ENCODE assay signal across 8 cellular contexts in genomic region chr2:113692698-113693428, GRCh38.
DNase-seq lines count a peak whose midpoint lies in the region; ATAC-seq and TF ChIP-seq lines count a peak whose summit lies in the region.

No MANE protein-coding gene starts in this region.

- H3K27me3 Mint-ChIP-seq in central memory CD8-positive, alpha-beta T cell: no peaks in the 10 kb centered on the region
- peaks cover 6% of the 10 kb centered on the region for H3K27me3 Mint-ChIP-seq in type B pancreatic cell

- H3K4me3 ChIP-seq in A673 (ENCODE audit: low read depth, low read length, poor library complexity, severe bottlenecking): no peak overlapping the region
- no peak overlapping the region for H3K4me3 ChIP-seq in transverse colon

- POLR2A ChIA-PET in A673 (lab: Charles Lee; ENCODE audit: low non-redundant PET): no interaction called here

- BruUV-seq in A673 (replicated peaks; lab: Mats Ljungman, UMichigan): no TSS peak

- CTCF ChIA-PET in A673 (lab: Charles Lee): no interaction called here

- H3K27me3 ChIP-seq in A673 (replicated peaks; ENCODE audit: insufficient read depth, low read depth, low read length, poor library complexity) (peaks cover 5% of the 10 kb centered on the region), transverse colon (no peaks in the 10 kb centered on the region)

- TF ChIP-seq EP300 in transverse colon (IDR thresholded peaks at IDR 0.05; ENCODE audit: low read depth): no peak

- 69 to 79% methylated on average over 3 of the region's 3 CpGs for WGBS in transverse colon (ENCODE audit: low coverage in 1 of 2), 2 donors

- peak overlapping the region; percentile 71 for H3K4me3 Mint-ChIP-seq in central memory CD8-positive, alpha-beta T cell
- H3K4me3 Mint-ChIP-seq in type B pancreatic cell: no peak overlapping the region

- H3K36me3 ChIP-seq in A673 (ENCODE audit: insufficient read depth, low read length, poor library complexity, severe bottlenecking) (no peaks in the 10 kb centered on the region), transverse colon (no peaks in the 10 kb centered on the region)

- H3K27ac Mint-ChIP-seq in central memory CD8-positive, alpha-beta T cell (ENCODE audit: low read depth): peak overlapping the region; percentile 67
- H3K27ac Mint-ChIP-seq in type B pancreatic cell: no peak overlapping the region

- H3K9me3 ChIP-seq in A673 (ENCODE audit: low read depth, low read length, poor library complexity, severe bottlenecking): no peaks in the 10 kb centered on the region
- H3K9me3 ChIP-seq in transverse colon: no peaks in the 10 kb centered on the region

- DNase-seq in GM13976 (ENCODE audit: low spot score) (peak; percentile 46), type B pancreatic cell (ENCODE audit: extremely low spot score, unreplicated experiment) (no peak), A673 (ENCODE audit: low spot score) (no peak), transverse colon (no peak)
- DNase-seq in central memory CD8-positive, alpha-beta T cell (ENCODE audit: low spot score in 2 of 2): no peak

- ATAC-seq in GM21515 (IDR thresholded peaks at IDR 0.05; ENCODE audit: unreplicated experiment) (peak; percentile 70), HG03571 (IDR thresholded peaks at IDR 0.05; ENCODE audit: unreplicated experiment) (peak; percentile 86), SK-N-SH treated with all-trans-retinoic acid at 6 μM for 48 hours (no peak)
- ATAC-seq in central memory CD8-positive, alpha-beta T cell (replicated peaks; ENCODE audit: extremely low read depth, poor library complexity, severe bottlenecking): peak; percentile 80

- H3K27ac ChIP-seq in A673 (ENCODE audit: low read depth, low read length, poor library complexity, severe bottlenecking): no peak overlapping the region
- H3K27ac ChIP-seq in transverse colon: no peak overlapping the region

- TF ChIP-seq CTCF in GM13976 (IDR thresholded peaks at IDR 0.05; ENCODE audit: borderline replicate concordance, control extremely low read depth, extremely low read depth, insufficient read depth, missing control alignments) (no peak), type B pancreatic cell (conservative IDR thresholded peaks at IDR 0.05) (no peak), A673 (conservative IDR thresholded peaks at IDR 0.05; ENCODE audit: low read depth, low read length) (no peak), transverse colon (IDR thresholded peaks at IDR 0.05) (no peak)

- intact Hi-C loops in A673 (cut with micrococcal nuclease; ENCODE audit: unreplicated experiment): loop anchor here (10.0 kb wide), 1 partner anchor 148 kb away; no protein-coding TSS in a partner anchor
- intact Hi-C loops in transverse colon (cut with DNase I; ENCODE audit: low total_unique reads): no loop called here

- no peak for TF ChIP-seq POLR2A in transverse colon (IDR thresholded peaks at IDR 0.05)

- no peaks in the 10 kb centered on the region for H3K36me3 Mint-ChIP-seq in central memory CD8-positive, alpha-beta T cell (ENCODE audit: insufficient read depth)
- H3K36me3 Mint-ChIP-seq in type B pancreatic cell: no peaks in the 10 kb centered on the region

- H3K4me1 ChIP-seq in A673 (ENCODE audit: insufficient read depth, low read length, poor library complexity, severe bottlenecking) (no peaks in the 10 kb centered on the region), transverse colon (no peaks in the 10 kb centered on the region)

- H3K4me1 Mint-ChIP-seq in central memory CD8-positive, alpha-beta T cell: peaks cover 20% of the 10 kb centered on the region
- no peaks in the 10 kb centered on the region for H3K4me1 Mint-ChIP-seq in type B pancreatic cell (ENCODE audit: unreplicated experiment)

- no peaks in the 10 kb centered on the region for H3K9me3 Mint-ChIP-seq in central memory CD8-positive, alpha-beta T cell
- H3K9me3 Mint-ChIP-seq in type B pancreatic cell: no peaks in the 10 kb centered on the region

- in situ Hi-C loops in GM13976 (cut with MboI; ENCODE audit: low sequenced_read_pairs, unreplicated experiment) (no loop called here), transverse colon (cut with MboI; ENCODE audit: low pct_ligation_motif_present in 1 of 4, low pct_unique_long_range_greater_than_20kb in 1 of 4, low sequenced_read_pairs in 3 of 4) (no loop called here)

TF ChIP-seq in SK-N-SH treated with all-trans-retinoic acid at 6 μM for 48 hours, 23 proteins besides CTCF, POLR2A, EP300 and RAD21:
- no peak for TF ChIP-seq PPARA (CRISPR knock-in tag; IDR thresholded peaks at IDR 0.05; ENCODE audit: borderline replicate concordance)
- TF ChIP-seq, protein P1, sequence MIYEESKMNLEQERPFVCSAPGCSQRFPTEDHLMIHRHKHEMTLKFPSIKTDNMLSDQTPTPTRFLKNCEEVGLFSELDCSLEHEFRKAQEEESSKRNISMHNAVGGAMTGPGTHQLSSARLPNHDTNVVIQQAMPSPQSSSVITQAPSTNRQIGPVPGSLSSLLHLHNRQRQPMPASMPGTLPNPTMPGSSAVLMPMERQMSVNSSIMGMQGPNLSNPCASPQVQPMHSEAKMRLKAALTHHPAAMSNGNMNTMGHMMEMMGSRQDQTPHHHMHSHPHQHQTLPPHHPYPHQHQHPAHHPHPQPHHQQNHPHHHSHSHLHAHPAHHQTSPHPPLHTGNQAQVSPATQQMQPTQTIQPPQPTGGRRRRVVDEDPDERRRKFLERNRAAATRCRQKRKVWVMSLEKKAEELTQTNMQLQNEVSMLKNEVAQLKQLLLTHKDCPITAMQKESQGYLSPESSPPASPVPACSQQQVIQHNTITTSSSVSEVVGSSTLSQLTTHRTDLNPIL (CRISPR knock-in tag; IDR thresholded peaks at IDR 0.05; ENCODE audit: low read depth): no peak
- no peak for TF ChIP-seq ZNF70 (CRISPR knock-in tag; IDR thresholded peaks at IDR 0.05)
- TF ChIP-seq ZFP30 (CRISPR knock-in tag; IDR thresholded peaks at IDR 0.05): no peak
- TF ChIP-seq OSR1 (CRISPR knock-in tag; IDR thresholded peaks at IDR 0.05): no peak
